18 cellular contexts compared by ENCODE assay signal in genomic region chr4:45147866-45148265, GRCh38.
"Had no signal": no experiment of that assay in that cellular context is flagged by ENCODE, and none has a peak within 500 bp of the region (broad histone marks: within the 10 kb centered on the region; RNA-seq: fewer than 3 reads in every experiment).

No MANE protein-coding gene starts in this region.

- H3K4me2 ChIP-seq: hepatocyte had no signal

- ATAC-seq: stimulated activated memory B cell treated with anti-CD40 and anti-IgM and Interleukin-4, amounts not matched to agents 10 μg/mL and 1 μg/mL and 100 μg/mL, for 72 hours had no signal

- H3K4me1 ChIP-seq: prostate gland, sigmoid colon, SJSA1, tibial artery, uterus had no signal

- FAIRE-seq: keratinocyte had no signal

- H3K9me3 ChIP-seq: prostate gland, sigmoid colon, SJSA1, tibial artery, uterus had no signal

- H2AFZ ChIP-seq: hepatocyte had no signal

- H3K27ac ChIP-seq: brain microvascular endothelial cell, dorsolateral prefrontal cortex, hepatocyte, prostate gland, sigmoid colon, SJSA1, tibial artery, uterus had no signal

- H3K4me3 ChIP-seq: dorsolateral prefrontal cortex, hepatocyte, prostate gland, sigmoid colon, SJSA1, tibial artery, uterus had no signal

- H3K27me3 ChIP-seq: brain microvascular endothelial cell, dorsolateral prefrontal cortex, hepatocyte, sigmoid colon, SJSA1, tibial artery, uterus had no signal

- H3K36me3 ChIP-seq: brain microvascular endothelial cell, prostate gland, sigmoid colon, SJSA1, tibial artery, uterus had no signal

- DNase-seq: activated CD4-positive, alpha-beta memory T cell treated with anti-CD3 and anti-CD28 coated beads for 36 hours; activated CD4-positive, alpha-beta T cell treated with anti-CD3 and anti-CD28 coated beads for 1 hour; activated naive CD4-positive, alpha-beta T cell treated with anti-CD3 and anti-CD28 coated beads, Interleukin-2, amount 10 ng/mL, durations not matched to agents 7 days and 5 days; activated T-cell treated with anti-CD3 and anti-CD28 coated beads, Interleukin-2, amount 50 U/mL, for 24 hours; brain microvascular endothelial cell; dorsolateral prefrontal cortex; endodermal cell; erythroblast; sigmoid colon; stimulated activated CD4-positive, alpha-beta T cell treated with anti-CD3 and anti-CD28 coated beads, Interleukin-12 subunit alpha, Interleukin-12 subunit beta, amount 100 ng/mL, for 4 hours; stimulated activated CD4-positive, alpha-beta T cell treated with anti-CD3 and anti-CD28 coated beads, Interleukin-2, amount 100 ng/mL, for 24 hours; tibial artery; uterus had no signal

- H3K79me2 ChIP-seq: hepatocyte had no signal
